1 cellular context compared by ENCODE assay signal in genomic region chr17:81833160-81833920, GRCh38.
TF ChIP-seq lines count a peak whose summit lies in the region.

MCRIP1 (minus strand) TSS chr17:81833291; CDS start chr17:81824506, 8,785 bp downstream.

TF ChIP-seq in HepG2, 621 proteins besides CTCF, POLR2A, EP300 and RAD21 (continued from another document and continues in another):
- TF ChIP-seq, protein P1, sequence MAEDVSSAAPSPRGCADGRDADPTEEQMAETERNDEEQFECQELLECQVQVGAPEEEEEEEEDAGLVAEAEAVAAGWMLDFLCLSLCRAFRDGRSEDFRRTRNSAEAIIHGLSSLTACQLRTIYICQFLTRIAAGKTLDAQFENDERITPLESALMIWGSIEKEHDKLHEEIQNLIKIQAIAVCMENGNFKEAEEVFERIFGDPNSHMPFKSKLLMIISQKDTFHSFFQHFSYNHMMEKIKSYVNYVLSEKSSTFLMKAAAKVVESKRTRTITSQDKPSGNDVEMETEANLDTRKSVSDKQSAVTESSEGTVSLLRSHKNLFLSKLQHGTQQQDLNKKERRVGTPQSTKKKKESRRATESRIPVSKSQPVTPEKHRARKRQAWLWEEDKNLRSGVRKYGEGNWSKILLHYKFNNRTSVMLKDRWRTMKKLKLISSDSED (CRISPR knock-in tag; IDR thresholded peaks at IDR 0.05) = 0 out of 2 replicates have a peak, but pooled peaks have one; percentile 85
- TF ChIP-seq, protein P2, sequence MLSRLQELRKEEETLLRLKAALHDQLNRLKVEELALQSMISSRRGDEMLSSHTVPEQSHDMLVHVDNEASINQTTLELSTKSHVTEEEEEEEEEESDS (CRISPR knock-in tag; IDR thresholded peaks at IDR 0.05; ENCODE audit: borderline replicate concordance) = no peak
- TF ChIP-seq ZNF839 (CRISPR knock-in tag; IDR thresholded peaks at IDR 0.05; ENCODE audit: borderline replicate concordance) (peak; percentile 94; the same call in 1 of the 2 replicates), HIC2 (CRISPR knock-in tag; IDR thresholded peaks at IDR 0.05; ENCODE audit: low read depth) (no peak; the same call in 1 of the 2 replicates), GTF2F1 (IDR thresholded peaks at IDR 0.05; ENCODE audit: low read length) (no peak), CCAR2 (optimal IDR thresholded peaks at IDR 0.05; ENCODE audit: low read depth, low read length) (no peak), ZNF251 (CRISPR knock-in tag; IDR thresholded peaks at IDR 0.05) (0 out of 2 replicates have a peak, but pooled peaks have one; percentile 78), IRX3 (CRISPR knock-in tag; IDR thresholded peaks at IDR 0.05; ENCODE audit: borderline replicate concordance, low read depth) (peak; percentile 95), ZNF484 (CRISPR knock-in tag; IDR thresholded peaks at IDR 0.05; ENCODE audit: borderline replicate concordance, low read depth) (no peak; the same call in 1 of the 2 replicates), ATAD3A (CRISPR knock-in tag; IDR thresholded peaks at IDR 0.05) (no peak), ZMYM4 (CRISPR knock-in tag; IDR thresholded peaks at IDR 0.05) (peak; percentile 73), ZNF12 (CRISPR knock-in tag; IDR thresholded peaks at IDR 0.05) (peak; percentile 47), STAT5B (CRISPR knock-in tag; IDR thresholded peaks at IDR 0.05) (0 out of 2 replicates have a peak, but pooled peaks have one; percentile 20), MBNL3 (CRISPR knock-in tag; conservative IDR thresholded peaks at IDR 0.05) (no peak), NCOA2 (CRISPR knock-in tag; IDR thresholded peaks at IDR 0.05) (no peak), TARDBP (CRISPR knock-in tag; IDR thresholded peaks at IDR 0.05) (peak; percentile 72; the same call in 1 of the 2 replicates), ZNF143 (CRISPR knock-in tag; IDR thresholded peaks at IDR 0.05) (0 out of 2 replicates have a peak, but pooled peaks have one; percentile 44), CEBPG (CRISPR knock-in tag; IDR thresholded peaks at IDR 0.05) (peak; percentile 31), TRIM24 (CRISPR knock-in tag; IDR thresholded peaks at IDR 0.05) (no peak), ATM (IDR thresholded peaks at IDR 0.05; ENCODE audit: borderline replicate concordance) (no peak), ZNF792 (CRISPR knock-in tag; IDR thresholded peaks at IDR 0.05) (peak; percentile 62; the same call in 1 of the 2 replicates), RXRB (CRISPR knock-in tag; IDR thresholded peaks at IDR 0.05; ENCODE audit: borderline replicate concordance) (peak; percentile 61; the same call in 1 of the 2 replicates), ZBTB7A (CRISPR knock-in tag; IDR thresholded peaks at IDR 0.05) (peak; percentile 93), TOPORS (CRISPR knock-in tag; IDR thresholded peaks at IDR 0.05) (peak; percentile 70), KLF15 (CRISPR knock-in tag; IDR thresholded peaks at IDR 0.05; ENCODE audit: borderline replicate concordance) (peak; percentile 94), ZSCAN12 (CRISPR knock-in tag; IDR thresholded peaks at IDR 0.05) (peak; percentile 92; the same call in 1 of the 2 replicates), ZNF253 (CRISPR knock-in tag; IDR thresholded peaks at IDR 0.05; ENCODE audit: borderline replicate concordance) (peak; percentile 97; the same call in 1 of the 2 replicates), MXI1 (IDR thresholded peaks at IDR 0.05; ENCODE audit: borderline replicate concordance, low read depth, low read length) (peak; percentile 74; the same call in 1 of the 3 replicates), NFKBIZ (CRISPR knock-in tag; IDR thresholded peaks at IDR 0.05) (0 out of 2 replicates have a peak, but pooled peaks have one; percentile 56), ZNF101 (CRISPR knock-in tag; IDR thresholded peaks at IDR 0.05; ENCODE audit: borderline replicate concordance, low read depth) (peak; percentile 96), FOXK2 (IDR thresholded peaks at IDR 0.05) (no peak)
- TF ChIP-seq, protein P3, sequence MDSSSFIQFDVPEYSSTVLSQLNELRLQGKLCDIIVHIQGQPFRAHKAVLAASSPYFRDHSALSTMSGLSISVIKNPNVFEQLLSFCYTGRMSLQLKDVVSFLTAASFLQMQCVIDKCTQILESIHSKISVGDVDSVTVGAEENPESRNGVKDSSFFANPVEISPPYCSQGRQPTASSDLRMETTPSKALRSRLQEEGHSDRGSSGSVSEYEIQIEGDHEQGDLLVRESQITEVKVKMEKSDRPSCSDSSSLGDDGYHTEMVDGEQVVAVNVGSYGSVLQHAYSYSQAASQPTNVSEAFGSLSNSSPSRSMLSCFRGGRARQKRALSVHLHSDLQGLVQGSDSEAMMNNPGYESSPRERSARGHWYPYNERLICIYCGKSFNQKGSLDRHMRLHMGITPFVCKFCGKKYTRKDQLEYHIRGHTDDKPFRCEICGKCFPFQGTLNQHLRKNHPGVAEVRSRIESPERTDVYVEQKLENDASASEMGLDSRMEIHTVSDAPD (CRISPR knock-in tag; IDR thresholded peaks at IDR 0.05) = peak; percentile 81; the same call in 1 of the 2 replicates
- TF ChIP-seq, protein P4, sequence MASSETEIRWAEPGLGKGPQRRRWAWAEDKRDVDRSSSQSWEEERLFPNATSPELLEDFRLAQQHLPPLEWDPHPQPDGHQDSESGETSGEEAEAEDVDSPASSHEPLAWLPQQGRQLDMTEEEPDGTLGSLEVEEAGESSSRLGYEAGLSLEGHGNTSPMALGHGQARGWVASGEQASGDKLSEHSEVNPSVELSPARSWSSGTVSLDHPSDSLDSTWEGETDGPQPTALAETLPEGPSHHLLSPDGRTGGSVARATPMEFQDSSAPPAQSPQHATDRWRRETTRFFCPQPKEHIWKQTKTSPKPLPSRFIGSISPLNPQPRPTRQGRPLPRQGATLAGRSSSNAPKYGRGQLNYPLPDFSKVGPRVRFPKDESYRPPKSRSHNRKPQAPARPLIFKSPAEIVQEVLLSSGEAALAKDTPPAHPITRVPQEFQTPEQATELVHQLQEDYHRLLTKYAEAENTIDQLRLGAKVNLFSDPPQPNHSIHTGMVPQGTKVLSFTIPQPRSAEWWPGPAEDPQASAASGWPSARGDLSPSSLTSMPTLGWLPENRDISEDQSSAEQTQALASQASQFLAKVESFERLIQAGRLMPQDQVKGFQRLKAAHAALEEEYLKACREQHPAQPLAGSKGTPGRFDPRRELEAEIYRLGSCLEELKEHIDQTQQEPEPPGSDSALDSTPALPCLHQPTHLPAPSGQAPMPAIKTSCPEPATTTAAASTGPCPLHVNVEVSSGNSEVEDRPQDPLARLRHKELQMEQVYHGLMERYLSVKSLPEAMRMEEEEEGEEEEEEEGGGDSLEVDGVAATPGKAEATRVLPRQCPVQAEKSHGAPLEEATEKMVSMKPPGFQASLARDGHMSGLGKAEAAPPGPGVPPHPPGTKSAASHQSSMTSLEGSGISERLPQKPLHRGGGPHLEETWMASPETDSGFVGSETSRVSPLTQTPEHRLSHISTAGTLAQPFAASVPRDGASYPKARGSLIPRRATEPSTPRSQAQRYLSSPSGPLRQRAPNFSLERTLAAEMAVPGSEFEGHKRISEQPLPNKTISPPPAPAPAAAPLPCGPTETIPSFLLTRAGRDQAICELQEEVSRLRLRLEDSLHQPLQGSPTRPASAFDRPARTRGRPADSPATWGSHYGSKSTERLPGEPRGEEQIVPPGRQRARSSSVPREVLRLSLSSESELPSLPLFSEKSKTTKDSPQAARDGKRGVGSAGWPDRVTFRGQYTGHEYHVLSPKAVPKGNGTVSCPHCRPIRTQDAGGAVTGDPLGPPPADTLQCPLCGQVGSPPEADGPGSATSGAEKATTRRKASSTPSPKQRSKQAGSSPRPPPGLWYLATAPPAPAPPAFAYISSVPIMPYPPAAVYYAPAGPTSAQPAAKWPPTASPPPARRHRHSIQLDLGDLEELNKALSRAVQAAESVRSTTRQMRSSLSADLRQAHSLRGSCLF (CRISPR knock-in tag; IDR thresholded peaks at IDR 0.05; ENCODE audit: borderline replicate concordance) = 0 out of 2 replicates have a peak, but pooled peaks have one; percentile 36
- TF ChIP-seq, protein P5, sequence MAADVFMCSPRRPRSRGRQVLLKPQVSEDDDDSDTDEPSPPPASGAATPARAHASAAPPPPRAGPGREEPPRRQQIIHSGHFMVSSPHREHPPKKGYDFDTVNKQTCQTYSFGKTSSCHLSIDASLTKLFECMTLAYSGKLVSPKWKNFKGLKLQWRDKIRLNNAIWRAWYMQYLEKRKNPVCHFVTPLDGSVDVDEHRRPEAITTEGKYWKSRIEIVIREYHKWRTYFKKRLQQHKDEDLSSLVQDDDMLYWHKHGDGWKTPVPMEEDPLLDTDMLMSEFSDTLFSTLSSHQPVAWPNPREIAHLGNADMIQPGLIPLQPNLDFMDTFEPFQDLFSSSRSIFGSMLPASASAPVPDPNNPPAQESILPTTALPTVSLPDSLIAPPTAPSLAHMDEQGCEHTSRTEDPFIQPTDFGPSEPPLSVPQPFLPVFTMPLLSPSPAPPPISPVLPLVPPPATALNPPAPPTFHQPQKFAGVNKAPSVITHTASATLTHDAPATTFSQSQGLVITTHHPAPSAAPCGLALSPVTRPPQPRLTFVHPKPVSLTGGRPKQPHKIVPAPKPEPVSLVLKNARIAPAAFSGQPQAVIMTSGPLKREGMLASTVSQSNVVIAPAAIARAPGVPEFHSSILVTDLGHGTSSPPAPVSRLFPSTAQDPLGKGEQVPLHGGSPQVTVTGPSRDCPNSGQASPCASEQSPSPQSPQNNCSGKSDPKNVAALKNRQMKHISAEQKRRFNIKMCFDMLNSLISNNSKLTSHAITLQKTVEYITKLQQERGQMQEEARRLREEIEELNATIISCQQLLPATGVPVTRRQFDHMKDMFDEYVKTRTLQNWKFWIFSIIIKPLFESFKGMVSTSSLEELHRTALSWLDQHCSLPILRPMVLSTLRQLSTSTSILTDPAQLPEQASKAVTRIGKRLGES (CRISPR knock-in tag; IDR thresholded peaks at IDR 0.05; ENCODE audit: borderline replicate concordance) = no peak
- TF ChIP-seq, protein P6, sequence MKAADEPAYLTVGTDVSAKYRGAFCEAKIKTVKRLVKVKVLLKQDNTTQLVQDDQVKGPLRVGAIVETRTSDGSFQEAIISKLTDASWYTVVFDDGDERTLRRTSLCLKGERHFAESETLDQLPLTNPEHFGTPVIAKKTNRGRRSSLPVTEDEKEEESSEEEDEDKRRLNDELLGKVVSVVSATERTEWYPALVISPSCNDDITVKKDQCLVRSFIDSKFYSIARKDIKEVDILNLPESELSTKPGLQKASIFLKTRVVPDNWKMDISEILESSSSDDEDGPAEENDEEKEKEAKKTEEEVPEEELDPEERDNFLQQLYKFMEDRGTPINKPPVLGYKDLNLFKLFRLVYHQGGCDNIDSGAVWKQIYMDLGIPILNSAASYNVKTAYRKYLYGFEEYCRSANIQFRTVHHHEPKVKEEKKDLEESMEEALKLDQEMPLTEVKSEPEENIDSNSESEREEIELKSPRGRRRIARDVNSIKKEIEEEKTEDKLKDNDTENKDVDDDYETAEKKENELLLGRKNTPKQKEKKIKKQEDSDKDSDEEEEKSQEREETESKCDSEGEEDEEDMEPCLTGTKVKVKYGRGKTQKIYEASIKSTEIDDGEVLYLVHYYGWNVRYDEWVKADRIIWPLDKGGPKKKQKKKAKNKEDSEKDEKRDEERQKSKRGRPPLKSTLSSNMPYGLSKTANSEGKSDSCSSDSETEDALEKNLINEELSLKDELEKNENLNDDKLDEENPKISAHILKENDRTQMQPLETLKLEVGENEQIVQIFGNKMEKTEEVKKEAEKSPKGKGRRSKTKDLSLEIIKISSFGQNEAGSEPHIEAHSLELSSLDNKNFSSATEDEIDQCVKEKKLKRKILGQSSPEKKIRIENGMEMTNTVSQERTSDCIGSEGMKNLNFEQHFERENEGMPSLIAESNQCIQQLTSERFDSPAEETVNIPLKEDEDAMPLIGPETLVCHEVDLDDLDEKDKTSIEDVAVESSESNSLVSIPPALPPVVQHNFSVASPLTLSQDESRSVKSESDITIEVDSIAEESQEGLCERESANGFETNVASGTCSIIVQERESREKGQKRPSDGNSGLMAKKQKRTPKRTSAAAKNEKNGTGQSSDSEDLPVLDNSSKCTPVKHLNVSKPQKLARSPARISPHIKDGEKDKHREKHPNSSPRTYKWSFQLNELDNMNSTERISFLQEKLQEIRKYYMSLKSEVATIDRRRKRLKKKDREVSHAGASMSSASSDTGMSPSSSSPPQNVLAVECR (CRISPR knock-in tag; IDR thresholded peaks at IDR 0.05; ENCODE audit: borderline replicate concordance) = peak; percentile 77
- TF ChIP-seq, protein P7, sequence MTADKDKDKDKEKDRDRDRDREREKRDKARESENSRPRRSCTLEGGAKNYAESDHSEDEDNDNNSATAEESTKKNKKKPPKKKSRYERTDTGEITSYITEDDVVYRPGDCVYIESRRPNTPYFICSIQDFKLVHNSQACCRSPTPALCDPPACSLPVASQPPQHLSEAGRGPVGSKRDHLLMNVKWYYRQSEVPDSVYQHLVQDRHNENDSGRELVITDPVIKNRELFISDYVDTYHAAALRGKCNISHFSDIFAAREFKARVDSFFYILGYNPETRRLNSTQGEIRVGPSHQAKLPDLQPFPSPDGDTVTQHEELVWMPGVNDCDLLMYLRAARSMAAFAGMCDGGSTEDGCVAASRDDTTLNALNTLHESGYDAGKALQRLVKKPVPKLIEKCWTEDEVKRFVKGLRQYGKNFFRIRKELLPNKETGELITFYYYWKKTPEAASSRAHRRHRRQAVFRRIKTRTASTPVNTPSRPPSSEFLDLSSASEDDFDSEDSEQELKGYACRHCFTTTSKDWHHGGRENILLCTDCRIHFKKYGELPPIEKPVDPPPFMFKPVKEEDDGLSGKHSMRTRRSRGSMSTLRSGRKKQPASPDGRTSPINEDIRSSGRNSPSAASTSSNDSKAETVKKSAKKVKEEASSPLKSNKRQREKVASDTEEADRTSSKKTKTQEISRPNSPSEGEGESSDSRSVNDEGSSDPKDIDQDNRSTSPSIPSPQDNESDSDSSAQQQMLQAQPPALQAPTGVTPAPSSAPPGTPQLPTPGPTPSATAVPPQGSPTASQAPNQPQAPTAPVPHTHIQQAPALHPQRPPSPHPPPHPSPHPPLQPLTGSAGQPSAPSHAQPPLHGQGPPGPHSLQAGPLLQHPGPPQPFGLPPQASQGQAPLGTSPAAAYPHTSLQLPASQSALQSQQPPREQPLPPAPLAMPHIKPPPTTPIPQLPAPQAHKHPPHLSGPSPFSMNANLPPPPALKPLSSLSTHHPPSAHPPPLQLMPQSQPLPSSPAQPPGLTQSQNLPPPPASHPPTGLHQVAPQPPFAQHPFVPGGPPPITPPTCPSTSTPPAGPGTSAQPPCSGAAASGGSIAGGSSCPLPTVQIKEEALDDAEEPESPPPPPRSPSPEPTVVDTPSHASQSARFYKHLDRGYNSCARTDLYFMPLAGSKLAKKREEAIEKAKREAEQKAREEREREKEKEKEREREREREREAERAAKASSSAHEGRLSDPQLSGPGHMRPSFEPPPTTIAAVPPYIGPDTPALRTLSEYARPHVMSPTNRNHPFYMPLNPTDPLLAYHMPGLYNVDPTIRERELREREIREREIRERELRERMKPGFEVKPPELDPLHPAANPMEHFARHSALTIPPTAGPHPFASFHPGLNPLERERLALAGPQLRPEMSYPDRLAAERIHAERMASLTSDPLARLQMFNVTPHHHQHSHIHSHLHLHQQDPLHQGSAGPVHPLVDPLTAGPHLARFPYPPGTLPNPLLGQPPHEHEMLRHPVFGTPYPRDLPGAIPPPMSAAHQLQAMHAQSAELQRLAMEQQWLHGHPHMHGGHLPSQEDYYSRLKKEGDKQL (CRISPR knock-in tag; IDR thresholded peaks at IDR 0.05; ENCODE audit: low read depth) = peak; percentile 28; the same call in 1 of the 2 replicates
